ENCODE assay signal across 1 cellular context in the genomic region with DNA sequence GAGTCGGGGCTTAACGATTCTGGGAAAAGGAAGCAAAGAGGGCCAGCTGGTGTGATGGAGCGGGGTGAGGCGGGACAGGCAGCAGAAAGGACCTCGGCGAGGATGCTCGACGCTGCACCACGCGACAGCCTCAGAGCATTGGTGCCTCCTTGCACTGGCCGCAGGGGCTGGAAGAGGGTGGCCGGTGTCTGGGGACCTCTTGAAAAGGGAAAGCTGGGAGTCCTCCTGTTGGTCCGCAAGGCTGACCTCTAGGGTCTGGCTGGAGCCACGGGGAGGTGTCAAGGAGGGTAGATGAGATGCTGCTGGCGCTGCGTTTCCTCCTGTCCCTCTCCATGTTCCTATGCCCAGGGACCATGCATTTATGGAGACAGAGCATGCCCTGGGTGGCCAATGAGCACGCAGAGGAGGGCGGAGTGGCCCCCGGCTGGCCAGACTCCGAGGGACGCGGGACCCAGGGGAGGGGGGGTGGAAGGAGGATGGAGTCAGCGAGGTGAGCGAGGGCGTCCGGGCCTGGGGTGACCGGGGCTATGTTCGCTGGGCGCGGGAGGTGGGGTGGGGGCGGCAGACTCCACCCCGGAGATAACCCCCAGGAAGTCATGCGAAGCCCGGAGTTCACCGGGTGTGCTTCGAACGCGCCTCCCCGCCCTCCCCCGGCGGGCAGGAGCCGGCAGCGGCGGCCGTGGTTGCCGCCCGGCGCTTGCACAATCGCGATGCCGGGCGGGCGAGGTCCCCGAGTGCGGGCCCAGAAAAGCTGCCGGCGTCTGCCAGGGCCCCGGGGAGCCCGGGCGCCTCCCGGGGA.
TF ChIP-seq lines count a peak whose summit lies in the region.

TSS of gene CYP24A1 (minus strand) at position 334 of the 799 bp plus-strand sequence. CDS start 407 bp downstream, outside the sequence.

TF ChIP-seq in HepG2, 621 proteins besides CTCF, POLR2A, EP300 and RAD21 (continued from another document and continues in another):
- no peak for TF ChIP-seq MXD4 (CRISPR knock-in tag; IDR thresholded peaks at IDR 0.05)
- TF ChIP-seq, protein P1, sequence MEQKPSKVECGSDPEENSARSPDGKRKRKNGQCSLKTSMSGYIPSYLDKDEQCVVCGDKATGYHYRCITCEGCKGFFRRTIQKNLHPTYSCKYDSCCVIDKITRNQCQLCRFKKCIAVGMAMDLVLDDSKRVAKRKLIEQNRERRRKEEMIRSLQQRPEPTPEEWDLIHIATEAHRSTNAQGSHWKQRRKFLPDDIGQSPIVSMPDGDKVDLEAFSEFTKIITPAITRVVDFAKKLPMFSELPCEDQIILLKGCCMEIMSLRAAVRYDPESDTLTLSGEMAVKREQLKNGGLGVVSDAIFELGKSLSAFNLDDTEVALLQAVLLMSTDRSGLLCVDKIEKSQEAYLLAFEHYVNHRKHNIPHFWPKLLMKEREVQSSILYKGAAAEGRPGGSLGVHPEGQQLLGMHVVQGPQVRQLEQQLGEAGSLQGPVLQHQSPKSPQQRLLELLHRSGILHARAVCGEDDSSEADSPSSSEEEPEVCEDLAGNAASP (CRISPR knock-in tag; IDR thresholded peaks at IDR 0.05; ENCODE audit: borderline replicate concordance) = peak; percentile 20; the same call in 1 of the 2 replicates
- 0 out of 2 replicates have a peak, but pooled peaks have one; percentile 38 for TF ChIP-seq E2F1 (CRISPR knock-in tag; IDR thresholded peaks at IDR 0.05)
- TF ChIP-seq HOXA3 (CRISPR knock-in tag; IDR thresholded peaks at IDR 0.05) = peak; percentile 44; the same call in 1 of the 2 replicates
- no peak for TF ChIP-seq ZNF720 (CRISPR knock-in tag; IDR thresholded peaks at IDR 0.05)
- TF ChIP-seq ZNF180 (CRISPR knock-in tag; IDR thresholded peaks at IDR 0.05; ENCODE audit: borderline replicate concordance, low read depth) = no peak
- TF ChIP-seq RBFOX2 (IDR thresholded peaks at IDR 0.05; ENCODE audit: low read depth, low read length) = 0 out of 2 replicates have a peak, but pooled peaks have one; percentile 34
- TF ChIP-seq, protein P2, sequence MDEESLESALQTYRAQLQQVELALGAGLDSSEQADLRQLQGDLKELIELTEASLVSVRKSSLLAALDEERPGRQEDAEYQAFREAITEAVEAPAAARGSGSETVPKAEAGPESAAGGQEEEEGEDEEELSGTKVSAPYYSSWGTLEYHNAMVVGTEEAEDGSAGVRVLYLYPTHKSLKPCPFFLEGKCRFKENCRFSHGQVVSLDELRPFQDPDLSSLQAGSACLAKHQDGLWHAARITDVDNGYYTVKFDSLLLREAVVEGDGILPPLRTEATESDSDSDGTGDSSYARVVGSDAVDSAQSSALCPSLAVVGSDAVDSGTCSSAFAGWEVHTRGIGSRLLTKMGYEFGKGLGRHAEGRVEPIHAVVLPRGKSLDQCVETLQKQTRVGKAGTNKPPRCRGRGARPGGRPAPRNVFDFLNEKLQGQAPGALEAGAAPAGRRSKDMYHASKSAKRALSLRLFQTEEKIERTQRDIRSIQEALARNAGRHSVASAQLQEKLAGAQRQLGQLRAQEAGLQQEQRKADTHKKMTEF (CRISPR knock-in tag; IDR thresholded peaks at IDR 0.05) = peak; percentile 64; the same call in 1 of the 2 replicates
- TF ChIP-seq RBM39 (IDR thresholded peaks at IDR 0.05; ENCODE audit: low read depth, low read length, poor library complexity, severe bottlenecking) = peak; percentile 13
- peak; percentile 29 for TF ChIP-seq ASH2L (IDR thresholded peaks at IDR 0.05; ENCODE audit: insufficient read length, low read depth, low read length)
- peak; percentile 37; the same call in 1 of the 2 replicates for TF ChIP-seq SAP130 (CRISPR knock-in tag; IDR thresholded peaks at IDR 0.05; ENCODE audit: low read depth)
- 0 out of 2 replicates have a peak, but pooled peaks have one; percentile 30 for TF ChIP-seq TMF1 (CRISPR knock-in tag; IDR thresholded peaks at IDR 0.05; ENCODE audit: low read depth)
- TF ChIP-seq, protein P3, sequence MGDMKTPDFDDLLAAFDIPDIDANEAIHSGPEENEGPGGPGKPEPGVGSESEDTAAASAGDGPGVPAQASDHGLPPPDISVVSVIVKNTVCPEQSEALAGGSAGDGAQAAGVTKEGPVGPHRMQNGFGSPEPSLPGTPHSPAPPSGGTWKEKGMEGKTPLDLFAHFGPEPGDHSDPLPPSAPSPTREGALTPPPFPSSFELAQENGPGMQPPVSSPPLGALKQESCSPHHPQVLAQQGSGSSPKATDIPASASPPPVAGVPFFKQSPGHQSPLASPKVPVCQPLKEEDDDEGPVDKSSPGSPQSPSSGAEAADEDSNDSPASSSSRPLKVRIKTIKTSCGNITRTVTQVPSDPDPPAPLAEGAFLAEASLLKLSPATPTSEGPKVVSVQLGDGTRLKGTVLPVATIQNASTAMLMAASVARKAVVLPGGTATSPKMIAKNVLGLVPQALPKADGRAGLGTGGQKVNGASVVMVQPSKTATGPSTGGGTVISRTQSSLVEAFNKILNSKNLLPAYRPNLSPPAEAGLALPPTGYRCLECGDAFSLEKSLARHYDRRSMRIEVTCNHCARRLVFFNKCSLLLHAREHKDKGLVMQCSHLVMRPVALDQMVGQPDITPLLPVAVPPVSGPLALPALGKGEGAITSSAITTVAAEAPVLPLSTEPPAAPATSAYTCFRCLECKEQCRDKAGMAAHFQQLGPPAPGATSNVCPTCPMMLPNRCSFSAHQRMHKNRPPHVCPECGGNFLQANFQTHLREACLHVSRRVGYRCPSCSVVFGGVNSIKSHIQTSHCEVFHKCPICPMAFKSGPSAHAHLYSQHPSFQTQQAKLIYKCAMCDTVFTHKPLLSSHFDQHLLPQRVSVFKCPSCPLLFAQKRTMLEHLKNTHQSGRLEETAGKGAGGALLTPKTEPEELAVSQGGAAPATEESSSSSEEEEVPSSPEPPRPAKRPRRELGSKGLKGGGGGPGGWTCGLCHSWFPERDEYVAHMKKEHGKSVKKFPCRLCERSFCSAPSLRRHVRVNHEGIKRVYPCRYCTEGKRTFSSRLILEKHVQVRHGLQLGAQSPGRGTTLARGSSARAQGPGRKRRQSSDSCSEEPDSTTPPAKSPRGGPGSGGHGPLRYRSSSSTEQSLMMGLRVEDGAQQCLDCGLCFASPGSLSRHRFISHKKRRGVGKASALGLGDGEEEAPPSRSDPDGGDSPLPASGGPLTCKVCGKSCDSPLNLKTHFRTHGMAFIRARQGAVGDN (CRISPR knock-in tag; IDR thresholded peaks at IDR 0.05) = peak; percentile 75
- TF ChIP-seq, protein P4, sequence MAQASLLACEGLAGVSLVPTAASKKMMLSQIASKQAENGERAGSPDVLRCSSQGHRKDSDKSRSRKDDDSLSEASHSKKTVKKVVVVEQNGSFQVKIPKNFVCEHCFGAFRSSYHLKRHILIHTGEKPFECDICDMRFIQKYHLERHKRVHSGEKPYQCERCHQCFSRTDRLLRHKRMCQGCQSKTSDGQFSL (CRISPR knock-in tag; IDR thresholded peaks at IDR 0.05) = peak; percentile 52; the same call in 1 of the 2 replicates
- TF ChIP-seq NFYC (CRISPR knock-in tag; IDR thresholded peaks at IDR 0.05) = peak; percentile 53; the same call in 1 of the 2 replicates
- 0 out of 2 replicates have a peak, but pooled peaks have one; percentile 14 for TF ChIP-seq POGZ (CRISPR knock-in tag; IDR thresholded peaks at IDR 0.05)
- no peak for TF ChIP-seq FOSL1 (CRISPR knock-in tag; IDR thresholded peaks at IDR 0.05; ENCODE audit: borderline replicate concordance)
- TF ChIP-seq ZSCAN12 (CRISPR knock-in tag; IDR thresholded peaks at IDR 0.05) = peak; percentile 95
- TF ChIP-seq, protein P5, sequence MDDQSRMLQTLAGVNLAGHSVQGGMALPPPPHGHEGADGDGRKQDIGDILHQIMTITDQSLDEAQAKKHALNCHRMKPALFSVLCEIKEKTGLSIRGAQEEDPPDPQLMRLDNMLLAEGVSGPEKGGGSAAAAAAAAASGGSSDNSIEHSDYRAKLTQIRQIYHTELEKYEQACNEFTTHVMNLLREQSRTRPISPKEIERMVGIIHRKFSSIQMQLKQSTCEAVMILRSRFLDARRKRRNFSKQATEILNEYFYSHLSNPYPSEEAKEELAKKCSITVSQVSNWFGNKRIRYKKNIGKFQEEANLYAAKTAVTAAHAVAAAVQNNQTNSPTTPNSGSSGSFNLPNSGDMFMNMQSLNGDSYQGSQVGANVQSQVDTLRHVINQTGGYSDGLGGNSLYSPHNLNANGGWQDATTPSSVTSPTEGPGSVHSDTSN (CRISPR knock-in tag; IDR thresholded peaks at IDR 0.05; ENCODE audit: borderline replicate concordance) = 0 out of 2 replicates have a peak, but pooled peaks have one; percentile 36
- 0 out of 2 replicates have a peak, but pooled peaks have one; percentile 14 for TF ChIP-seq MYC (CRISPR knock-in tag; IDR thresholded peaks at IDR 0.05; ENCODE audit: borderline replicate concordance)
- TF ChIP-seq ZNF629 (CRISPR knock-in tag; conservative IDR thresholded peaks at IDR 0.05) = 0 out of 2 replicates have a peak, but pooled peaks have one; percentile 7
- TF ChIP-seq HNRNPK (IDR thresholded peaks at IDR 0.05; ENCODE audit: low read depth, low read length, poor library complexity, severe bottlenecking) = peak; percentile 69
- TF ChIP-seq ZNF574 (CRISPR knock-in tag; IDR thresholded peaks at IDR 0.05) = peak; percentile 47
- TF ChIP-seq THAP7 (CRISPR knock-in tag; IDR thresholded peaks at IDR 0.05) = peak; percentile 11; the same call in 1 of the 2 replicates
- TF ChIP-seq MLX (CRISPR knock-in tag; IDR thresholded peaks at IDR 0.05) = no peak
- peak; percentile 21 for TF ChIP-seq MED8 (CRISPR knock-in tag; IDR thresholded peaks at IDR 0.05; ENCODE audit: insufficient replicate concordance)
- TF ChIP-seq ZBTB7B (CRISPR knock-in tag; IDR thresholded peaks at IDR 0.05) = peak; percentile 19; the same call in 1 of the 2 replicates
- no peak for TF ChIP-seq STAT6 (CRISPR knock-in tag; IDR thresholded peaks at IDR 0.05; ENCODE audit: borderline replicate concordance)
- TF ChIP-seq CCDC6 (CRISPR knock-in tag; IDR thresholded peaks at IDR 0.05) = peak; percentile 78
- 0 out of 2 replicates have a peak, but pooled peaks have one; percentile 24 for TF ChIP-seq ZNF263 (CRISPR knock-in tag; IDR thresholded peaks at IDR 0.05)
- TF ChIP-seq ZMAT3 (CRISPR knock-in tag; conservative IDR thresholded peaks at IDR 0.05) = peak; percentile 69; the same call in 1 of the 2 replicates
